In the genomic region with DNA sequence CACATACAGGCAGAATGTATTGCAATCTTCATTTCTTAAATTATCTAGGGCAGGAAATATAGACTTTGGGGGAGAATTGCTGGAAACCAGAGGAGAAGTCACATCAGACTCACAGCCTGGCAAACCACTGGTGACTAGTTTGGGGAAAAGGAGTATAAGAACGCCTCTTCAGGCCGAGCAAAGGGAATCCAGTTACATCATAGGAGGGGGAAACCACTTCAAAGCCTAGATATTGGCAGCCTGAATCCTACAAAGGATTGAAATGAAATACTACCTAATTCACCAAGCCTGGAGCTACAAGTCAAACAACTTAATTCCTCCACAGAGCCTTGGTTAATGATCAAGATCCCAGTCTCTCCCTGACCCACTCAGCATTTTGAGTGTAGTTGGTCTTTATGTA, we compare ENCODE assay signal across 16 cellular contexts.
DNase-seq lines count a peak whose midpoint lies in the region; ATAC-seq and TF ChIP-seq lines count a peak whose summit lies in the region.
"Had no signal": no experiment of that assay in that cellular context is flagged by ENCODE, and none has a peak within 500 bp of the region (broad histone marks: within the 10 kb centered on the region; RNA-seq: fewer than 3 reads in every experiment).

No MANE protein-coding gene starts in this region.

- in situ Hi-C loops in SK-MEL-5 (cut with HindIII; ENCODE audit: low pct_unique_long_range_greater_than_20kb, low sequenced_read_pairs) = no loop called here

- no peak for TF ChIP-seq EP300 in SK-N-SH (IDR thresholded peaks at IDR 0.05; ENCODE audit: borderline replicate concordance in 1 of 2, low read depth in 1 of 2, low read length in 1 of 2)

- no peaks in the 10 kb centered on the region for H3K27me3 ChIP-seq in SK-N-SH (ENCODE audit: insufficient read depth)
- H3K27me3 ChIP-seq: SJCRH30 had no signal

- no peaks in the 10 kb centered on the region; a peak in 1 of 4 replicates for H3K4me1 ChIP-seq in SK-N-SH (ENCODE audit: control insufficient read depth in 1 of 2, insufficient read depth in 2 of 2, low read depth in 1 of 2, low read length in 1 of 2)

- no peak overlapping the region for H2AFZ ChIP-seq in SK-N-SH (ENCODE audit: low read depth)

- no peaks in the 10 kb centered on the region for H3K36me3 ChIP-seq in SK-N-SH (replicated peaks in 1 of 2; ENCODE audit: control insufficient read depth in 1 of 2, insufficient read depth in 2 of 2, low read length in 1 of 2)
- H3K36me3 ChIP-seq: SJCRH30 had no signal

- ATAC-seq in GM21825 (IDR thresholded peaks at IDR 0.05; ENCODE audit: unreplicated experiment) = no peak

- no peak overlapping the region for H3K4me2 ChIP-seq in SK-N-SH

- CTCF ChIA-PET in SK-N-SH (lab: Yijun Ruan, JAX) = no interaction called here

- no peaks in the 10 kb centered on the region for H3K79me2 ChIP-seq in SK-N-SH (ENCODE audit: insufficient read depth)

- TF ChIP-seq RAD21 in SK-N-SH (IDR thresholded peaks at IDR 0.05; ENCODE audit: low read length) = no peak

- DNase-seq in COLO829 (ENCODE audit: low spot score) (peak; percentile 45), SK-MEL-5 (ENCODE audit: low read depth, low spot score) (peak; percentile 5), fibroblast of mammary gland (ENCODE audit: low read depth) (peak; percentile 37), activated T-cell treated with anti-CD3 and anti-CD28 coated beads for 4 hours (no peak), SK-N-SH (no peak), posterior vena cava (ENCODE audit: low spot score) (no peak)
- peak; percentile 3 for DNase-seq in Jurkat, Clone E6-1 (ENCODE audit: low read depth, low spot score)
- DNase-seq: 8988T, DMS79 treated with DMSO at 0.1 percent for 48 hours, H9, KG1, NCI-H187 treated with DMSO at 0.1 percent for 48 hours, NCI-H2171 treated with DMSO at 0.1 percent for 48 hours, NCI-H748 treated with DMSO at 0.1 percent for 48 hours, SJCRH30 had no signal

- intact Hi-C loops in posterior vena cava (cut with DNase I) = no loop called here

- H3K27ac ChIP-seq in SK-N-SH (ENCODE audit: low read depth in 2 of 2, low read length in 1 of 2) = no peak overlapping the region
- H3K27ac ChIP-seq: SJCRH30 had no signal

- WGBS in SK-N-SH (ENCODE audit: low lambda C conversion rate) = 100% methylated on average over 2 of the region's 2 CpGs

- no peaks in the 10 kb centered on the region for H3F3A ChIP-seq in SK-N-SH (replicated peaks; ENCODE audit: insufficient read depth)

- TF ChIP-seq CTCF in fibroblast of mammary gland (conservative IDR thresholded peaks at IDR 0.05; ENCODE audit: control insufficient read depth, insufficient read depth, low read depth, low read length) = no peak
- no peak for TF ChIP-seq CTCF in SK-N-SH (IDR thresholded peaks at IDR 0.05)

- H3K9me2 ChIP-seq in SK-N-SH = no peaks in the 10 kb centered on the region

- no peaks in the 10 kb centered on the region for H3K9me3 ChIP-seq in SK-N-SH
- H3K9me3 ChIP-seq: SJCRH30 had no signal

- no peaks in the 10 kb centered on the region for H4K20me1 ChIP-seq in SK-N-SH (ENCODE audit: insufficient read depth)

- no peak overlapping the region for H3K4me3 ChIP-seq in Jurkat, Clone E6-1 (ENCODE audit: low read length)
- H3K4me3 ChIP-seq in fibroblast of mammary gland (ENCODE audit: control insufficient read depth, low read depth, low read length) = no peak overlapping the region
- no peak overlapping the region for H3K4me3 ChIP-seq in SK-N-SH (ENCODE audit: low read depth in 2 of 2, low read length in 1 of 2)
- H3K4me3 ChIP-seq: SJCRH30 had no signal

- no peak overlapping the region for H3K9ac ChIP-seq in SK-N-SH

- POLR2A ChIA-PET in SK-N-SH (lab: Yijun Ruan, JAX) = no interaction called here

TF ChIP-seq in SK-N-SH, 30 proteins besides CTCF, POLR2A, EP300 and RAD21:
- TF ChIP-seq GATA2 (CRISPR knock-in tag; IDR thresholded peaks at IDR 0.05) = no peak
- TF ChIP-seq GABPA (IDR thresholded peaks at IDR 0.05; ENCODE audit: low read depth) = no peak
- no peak for TF ChIP-seq MEF2A (IDR thresholded peaks at IDR 0.05; ENCODE audit: borderline replicate concordance, low read depth)
- no peak for TF ChIP-seq FOXJ3 (CRISPR knock-in tag; IDR thresholded peaks at IDR 0.05)
- no peak for TF ChIP-seq FOSL2 (IDR thresholded peaks at IDR 0.05; ENCODE audit: borderline replicate concordance, low read depth)
- TF ChIP-seq, protein P1, sequence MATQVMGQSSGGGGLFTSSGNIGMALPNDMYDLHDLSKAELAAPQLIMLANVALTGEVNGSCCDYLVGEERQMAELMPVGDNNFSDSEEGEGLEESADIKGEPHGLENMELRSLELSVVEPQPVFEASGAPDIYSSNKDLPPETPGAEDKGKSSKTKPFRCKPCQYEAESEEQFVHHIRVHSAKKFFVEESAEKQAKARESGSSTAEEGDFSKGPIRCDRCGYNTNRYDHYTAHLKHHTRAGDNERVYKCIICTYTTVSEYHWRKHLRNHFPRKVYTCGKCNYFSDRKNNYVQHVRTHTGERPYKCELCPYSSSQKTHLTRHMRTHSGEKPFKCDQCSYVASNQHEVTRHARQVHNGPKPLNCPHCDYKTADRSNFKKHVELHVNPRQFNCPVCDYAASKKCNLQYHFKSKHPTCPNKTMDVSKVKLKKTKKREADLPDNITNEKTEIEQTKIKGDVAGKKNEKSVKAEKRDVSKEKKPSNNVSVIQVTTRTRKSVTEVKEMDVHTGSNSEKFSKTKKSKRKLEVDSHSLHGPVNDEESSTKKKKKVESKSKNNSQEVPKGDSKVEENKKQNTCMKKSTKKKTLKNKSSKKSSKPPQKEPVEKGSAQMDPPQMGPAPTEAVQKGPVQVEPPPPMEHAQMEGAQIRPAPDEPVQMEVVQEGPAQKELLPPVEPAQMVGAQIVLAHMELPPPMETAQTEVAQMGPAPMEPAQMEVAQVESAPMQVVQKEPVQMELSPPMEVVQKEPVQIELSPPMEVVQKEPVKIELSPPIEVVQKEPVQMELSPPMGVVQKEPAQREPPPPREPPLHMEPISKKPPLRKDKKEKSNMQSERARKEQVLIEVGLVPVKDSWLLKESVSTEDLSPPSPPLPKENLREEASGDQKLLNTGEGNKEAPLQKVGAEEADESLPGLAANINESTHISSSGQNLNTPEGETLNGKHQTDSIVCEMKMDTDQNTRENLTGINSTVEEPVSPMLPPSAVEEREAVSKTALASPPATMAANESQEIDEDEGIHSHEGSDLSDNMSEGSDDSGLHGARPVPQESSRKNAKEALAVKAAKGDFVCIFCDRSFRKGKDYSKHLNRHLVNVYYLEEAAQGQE (IDR thresholded peaks at IDR 0.05; ENCODE audit: low read depth, low read length) = no peak
- TF ChIP-seq RXRA (IDR thresholded peaks at IDR 0.05; ENCODE audit: borderline replicate concordance, low read depth) = no peak
- TF ChIP-seq JUND (IDR thresholded peaks at IDR 0.05) = no peak
- no peak for TF ChIP-seq EZH2phosphoT487 (IDR thresholded peaks at IDR 0.05; ENCODE audit: borderline replicate concordance, low read depth)
- no peak for TF ChIP-seq SIN3A (IDR thresholded peaks at IDR 0.05; ENCODE audit: borderline replicate concordance, low read depth, low read length)
- TF ChIP-seq NRF1 (IDR thresholded peaks at IDR 0.05; ENCODE audit: low read depth, low read length) = no peak
- TF ChIP-seq RFX5 (IDR thresholded peaks at IDR 0.05; ENCODE audit: low read length) = no peak
- no peak for TF ChIP-seq ELF1 (IDR thresholded peaks at IDR 0.05)
- no peak for TF ChIP-seq POLR2AphosphoS5 (IDR thresholded peaks at IDR 0.05; ENCODE audit: low read depth, low read length)
- TF ChIP-seq, protein P2, sequence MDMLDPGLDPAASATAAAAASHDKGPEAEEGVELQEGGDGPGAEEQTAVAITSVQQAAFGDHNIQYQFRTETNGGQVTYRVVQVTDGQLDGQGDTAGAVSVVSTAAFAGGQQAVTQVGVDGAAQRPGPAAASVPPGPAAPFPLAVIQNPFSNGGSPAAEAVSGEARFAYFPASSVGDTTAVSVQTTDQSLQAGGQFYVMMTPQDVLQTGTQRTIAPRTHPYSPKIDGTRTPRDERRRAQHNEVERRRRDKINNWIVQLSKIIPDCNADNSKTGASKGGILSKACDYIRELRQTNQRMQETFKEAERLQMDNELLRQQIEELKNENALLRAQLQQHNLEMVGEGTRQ (IDR thresholded peaks at IDR 0.05; ENCODE audit: borderline replicate concordance, low read depth, low read length) = no peak
- no peak for TF ChIP-seq FOXM1 (IDR thresholded peaks at IDR 0.05; ENCODE audit: low read depth)
- no peak for TF ChIP-seq RCOR1 (IDR thresholded peaks at IDR 0.05; ENCODE audit: low read length)
- TF ChIP-seq, protein P3, sequence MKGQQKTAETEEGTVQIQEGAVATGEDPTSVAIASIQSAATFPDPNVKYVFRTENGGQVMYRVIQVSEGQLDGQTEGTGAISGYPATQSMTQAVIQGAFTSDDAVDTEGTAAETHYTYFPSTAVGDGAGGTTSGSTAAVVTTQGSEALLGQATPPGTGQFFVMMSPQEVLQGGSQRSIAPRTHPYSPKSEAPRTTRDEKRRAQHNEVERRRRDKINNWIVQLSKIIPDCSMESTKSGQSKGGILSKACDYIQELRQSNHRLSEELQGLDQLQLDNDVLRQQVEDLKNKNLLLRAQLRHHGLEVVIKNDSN (IDR thresholded peaks at IDR 0.05; ENCODE audit: borderline replicate concordance, low read depth) = no peak
- TF ChIP-seq, protein P4, sequence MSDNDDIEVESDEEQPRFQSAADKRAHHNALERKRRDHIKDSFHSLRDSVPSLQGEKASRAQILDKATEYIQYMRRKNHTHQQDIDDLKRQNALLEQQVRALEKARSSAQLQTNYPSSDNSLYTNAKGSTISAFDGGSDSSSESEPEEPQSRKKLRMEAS (IDR thresholded peaks at IDR 0.05; ENCODE audit: low read depth) = no peak
- TF ChIP-seq TAF1 (IDR thresholded peaks at IDR 0.05; ENCODE audit: borderline replicate concordance, low read depth, low read length) = no peak

Comparison
In these comparisons a context has a peak if more than half of its experiments do, and no peak if none do; other contexts are left out.
1. DNase-seq: peak in COLO829 (single experiment), Jurkat, Clone E6-1 (single experiment), SK-MEL-5 (single experiment) and fibroblast of mammary gland (single experiment); none in activated T-cell treated with anti-CD3 and anti-CD28 coated beads for 4 hours (single experiment), SK-N-SH (single experiment) and posterior vena cava (single experiment).